ENCODE assay signal across 2 cellular contexts in the genomic region with DNA sequence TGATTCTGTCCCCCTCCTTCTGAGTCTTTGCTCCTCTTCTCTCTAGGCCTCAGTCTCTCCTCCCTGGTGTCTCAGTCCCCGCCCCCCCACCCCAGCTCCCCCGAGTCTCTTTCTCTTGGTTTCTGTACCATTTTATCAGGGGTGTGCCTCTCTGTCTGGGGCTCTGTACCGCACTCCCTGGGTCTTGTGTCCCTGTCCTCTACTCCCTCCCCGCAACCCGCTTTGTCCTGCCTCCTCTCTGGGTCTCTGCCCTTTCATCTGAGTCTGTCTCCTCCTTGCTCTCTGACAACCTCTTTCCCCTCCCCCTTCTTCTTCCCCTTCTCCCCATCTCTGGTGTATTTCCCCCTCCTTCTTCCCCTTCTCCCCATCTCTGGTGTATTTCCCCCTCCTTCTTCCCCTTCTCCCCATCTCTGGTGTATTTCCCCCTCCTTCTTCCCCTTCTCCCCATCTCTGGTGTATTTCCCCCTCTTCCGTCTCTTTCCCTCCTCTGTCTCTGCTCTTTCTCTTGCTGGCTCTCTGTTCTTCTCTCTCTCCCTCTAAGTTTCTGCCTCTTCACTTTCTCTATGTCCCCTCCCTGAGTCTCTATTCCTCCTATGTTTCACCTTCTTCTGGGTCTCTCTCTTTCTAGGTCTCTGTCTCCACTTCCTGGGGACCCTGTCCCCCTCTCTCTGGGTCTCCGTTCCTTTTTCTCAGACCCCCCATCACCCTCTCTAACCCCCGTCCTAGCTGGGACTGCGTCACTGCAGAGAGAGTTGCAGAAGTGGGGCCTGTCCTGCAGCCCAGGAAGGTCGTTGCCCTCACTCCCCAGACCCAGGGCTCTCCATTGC.
TF ChIP-seq lines count a peak whose summit lies in the region.

No MANE protein-coding gene starts in this region.

TF ChIP-seq in HCT116, 20 proteins besides CTCF, POLR2A, EP300 and RAD21:
- TF ChIP-seq TCF7L2 (IDR thresholded peaks at IDR 0.05; ENCODE audit: borderline replicate concordance, extremely low read depth, insufficient read depth, insufficient read length) (no peak), SP1 (IDR thresholded peaks at IDR 0.05; ENCODE audit: low read depth) (no peak), EGR1 (IDR thresholded peaks at IDR 0.05; ENCODE audit: low read depth) (no peak), SRF (IDR thresholded peaks at IDR 0.05; ENCODE audit: low read depth) (no peak), CEBPB (IDR thresholded peaks at IDR 0.05; ENCODE audit: low read depth) (no peak), JUND (IDR thresholded peaks at IDR 0.05) (no peak), ELF1 (IDR thresholded peaks at IDR 0.05; ENCODE audit: borderline replicate concordance, low read depth) (no peak), SIN3A (IDR thresholded peaks at IDR 0.05; ENCODE audit: low read depth) (no peak), ZFX (IDR thresholded peaks at IDR 0.05) (no peak), FOSL1 (IDR thresholded peaks at IDR 0.05; ENCODE audit: low read depth) (no peak), YY1 (IDR thresholded peaks at IDR 0.05; ENCODE audit: extremely low read depth, insufficient replicate concordance, low read depth, low read length) (no peak), EZH2phosphoT487 (IDR thresholded peaks at IDR 0.05; ENCODE audit: borderline replicate concordance) (no peak), CBX3 (IDR thresholded peaks at IDR 0.05; ENCODE audit: low read depth) (no peak)
- TF ChIP-seq, protein P1, sequence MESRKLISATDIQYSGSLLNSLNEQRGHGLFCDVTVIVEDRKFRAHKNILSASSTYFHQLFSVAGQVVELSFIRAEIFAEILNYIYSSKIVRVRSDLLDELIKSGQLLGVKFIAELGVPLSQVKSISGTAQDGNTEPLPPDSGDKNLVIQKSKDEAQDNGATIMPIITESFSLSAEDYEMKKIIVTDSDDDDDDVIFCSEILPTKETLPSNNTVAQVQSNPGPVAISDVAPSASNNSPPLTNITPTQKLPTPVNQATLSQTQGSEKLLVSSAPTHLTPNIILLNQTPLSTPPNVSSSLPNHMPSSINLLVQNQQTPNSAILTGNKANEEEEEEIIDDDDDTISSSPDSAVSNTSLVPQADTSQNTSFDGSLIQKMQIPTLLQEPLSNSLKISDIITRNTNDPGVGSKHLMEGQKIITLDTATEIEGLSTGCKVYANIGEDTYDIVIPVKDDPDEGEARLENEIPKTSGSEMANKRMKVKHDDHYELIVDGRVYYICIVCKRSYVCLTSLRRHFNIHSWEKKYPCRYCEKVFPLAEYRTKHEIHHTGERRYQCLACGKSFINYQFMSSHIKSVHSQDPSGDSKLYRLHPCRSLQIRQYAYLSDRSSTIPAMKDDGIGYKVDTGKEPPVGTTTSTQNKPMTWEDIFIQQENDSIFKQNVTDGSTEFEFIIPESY (IDR thresholded peaks at IDR 0.05; ENCODE audit: extremely low read depth, insufficient replicate concordance, low read length) = no peak
- TF ChIP-seq, protein P2, sequence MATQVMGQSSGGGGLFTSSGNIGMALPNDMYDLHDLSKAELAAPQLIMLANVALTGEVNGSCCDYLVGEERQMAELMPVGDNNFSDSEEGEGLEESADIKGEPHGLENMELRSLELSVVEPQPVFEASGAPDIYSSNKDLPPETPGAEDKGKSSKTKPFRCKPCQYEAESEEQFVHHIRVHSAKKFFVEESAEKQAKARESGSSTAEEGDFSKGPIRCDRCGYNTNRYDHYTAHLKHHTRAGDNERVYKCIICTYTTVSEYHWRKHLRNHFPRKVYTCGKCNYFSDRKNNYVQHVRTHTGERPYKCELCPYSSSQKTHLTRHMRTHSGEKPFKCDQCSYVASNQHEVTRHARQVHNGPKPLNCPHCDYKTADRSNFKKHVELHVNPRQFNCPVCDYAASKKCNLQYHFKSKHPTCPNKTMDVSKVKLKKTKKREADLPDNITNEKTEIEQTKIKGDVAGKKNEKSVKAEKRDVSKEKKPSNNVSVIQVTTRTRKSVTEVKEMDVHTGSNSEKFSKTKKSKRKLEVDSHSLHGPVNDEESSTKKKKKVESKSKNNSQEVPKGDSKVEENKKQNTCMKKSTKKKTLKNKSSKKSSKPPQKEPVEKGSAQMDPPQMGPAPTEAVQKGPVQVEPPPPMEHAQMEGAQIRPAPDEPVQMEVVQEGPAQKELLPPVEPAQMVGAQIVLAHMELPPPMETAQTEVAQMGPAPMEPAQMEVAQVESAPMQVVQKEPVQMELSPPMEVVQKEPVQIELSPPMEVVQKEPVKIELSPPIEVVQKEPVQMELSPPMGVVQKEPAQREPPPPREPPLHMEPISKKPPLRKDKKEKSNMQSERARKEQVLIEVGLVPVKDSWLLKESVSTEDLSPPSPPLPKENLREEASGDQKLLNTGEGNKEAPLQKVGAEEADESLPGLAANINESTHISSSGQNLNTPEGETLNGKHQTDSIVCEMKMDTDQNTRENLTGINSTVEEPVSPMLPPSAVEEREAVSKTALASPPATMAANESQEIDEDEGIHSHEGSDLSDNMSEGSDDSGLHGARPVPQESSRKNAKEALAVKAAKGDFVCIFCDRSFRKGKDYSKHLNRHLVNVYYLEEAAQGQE (IDR thresholded peaks at IDR 0.05; ENCODE audit: low read depth) = no peak

TF ChIP-seq in GM12878, 131 proteins besides CTCF, POLR2A, EP300 and RAD21:
- TF ChIP-seq KDM1A (IDR thresholded peaks at IDR 0.05; ENCODE audit: borderline replicate concordance) (no peak), IKZF2 (IDR thresholded peaks at IDR 0.05) (0 out of 4 replicates have a peak, but pooled peaks of 1 of the 2 experiments have one; percentile 15), NBN (IDR thresholded peaks at IDR 0.05) (peak; percentile 17; the same call in 1 of the 2 replicates), YBX1 (IDR thresholded peaks at IDR 0.05) (0 out of 2 replicates have a peak, but pooled peaks have one; percentile 13)
- TF ChIP-seq, protein P3, sequence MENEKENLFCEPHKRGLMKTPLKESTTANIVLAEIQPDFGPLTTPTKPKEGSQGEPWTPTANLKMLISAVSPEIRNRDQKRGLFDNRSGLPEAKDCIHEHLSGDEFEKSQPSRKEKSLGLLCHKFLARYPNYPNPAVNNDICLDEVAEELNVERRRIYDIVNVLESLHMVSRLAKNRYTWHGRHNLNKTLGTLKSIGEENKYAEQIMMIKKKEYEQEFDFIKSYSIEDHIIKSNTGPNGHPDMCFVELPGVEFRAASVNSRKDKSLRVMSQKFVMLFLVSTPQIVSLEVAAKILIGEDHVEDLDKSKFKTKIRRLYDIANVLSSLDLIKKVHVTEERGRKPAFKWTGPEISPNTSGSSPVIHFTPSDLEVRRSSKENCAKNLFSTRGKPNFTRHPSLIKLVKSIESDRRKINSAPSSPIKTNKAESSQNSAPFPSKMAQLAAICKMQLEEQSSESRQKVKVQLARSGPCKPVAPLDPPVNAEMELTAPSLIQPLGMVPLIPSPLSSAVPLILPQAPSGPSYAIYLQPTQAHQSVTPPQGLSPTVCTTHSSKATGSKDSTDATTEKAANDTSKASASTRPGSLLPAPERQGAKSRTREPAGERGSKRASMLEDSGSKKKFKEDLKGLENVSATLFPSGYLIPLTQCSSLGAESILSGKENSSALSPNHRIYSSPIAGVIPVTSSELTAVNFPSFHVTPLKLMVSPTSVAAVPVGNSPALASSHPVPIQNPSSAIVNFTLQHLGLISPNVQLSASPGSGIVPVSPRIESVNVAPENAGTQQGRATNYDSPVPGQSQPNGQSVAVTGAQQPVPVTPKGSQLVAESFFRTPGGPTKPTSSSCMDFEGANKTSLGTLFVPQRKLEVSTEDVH (IDR thresholded peaks at IDR 0.05; ENCODE audit: low read depth, partially characterized antibody) = no peak
TF ChIP-seq in GM12878: peak in this region for 3.
